8 cellular contexts compared by ENCODE assay signal in the genomic region with DNA sequence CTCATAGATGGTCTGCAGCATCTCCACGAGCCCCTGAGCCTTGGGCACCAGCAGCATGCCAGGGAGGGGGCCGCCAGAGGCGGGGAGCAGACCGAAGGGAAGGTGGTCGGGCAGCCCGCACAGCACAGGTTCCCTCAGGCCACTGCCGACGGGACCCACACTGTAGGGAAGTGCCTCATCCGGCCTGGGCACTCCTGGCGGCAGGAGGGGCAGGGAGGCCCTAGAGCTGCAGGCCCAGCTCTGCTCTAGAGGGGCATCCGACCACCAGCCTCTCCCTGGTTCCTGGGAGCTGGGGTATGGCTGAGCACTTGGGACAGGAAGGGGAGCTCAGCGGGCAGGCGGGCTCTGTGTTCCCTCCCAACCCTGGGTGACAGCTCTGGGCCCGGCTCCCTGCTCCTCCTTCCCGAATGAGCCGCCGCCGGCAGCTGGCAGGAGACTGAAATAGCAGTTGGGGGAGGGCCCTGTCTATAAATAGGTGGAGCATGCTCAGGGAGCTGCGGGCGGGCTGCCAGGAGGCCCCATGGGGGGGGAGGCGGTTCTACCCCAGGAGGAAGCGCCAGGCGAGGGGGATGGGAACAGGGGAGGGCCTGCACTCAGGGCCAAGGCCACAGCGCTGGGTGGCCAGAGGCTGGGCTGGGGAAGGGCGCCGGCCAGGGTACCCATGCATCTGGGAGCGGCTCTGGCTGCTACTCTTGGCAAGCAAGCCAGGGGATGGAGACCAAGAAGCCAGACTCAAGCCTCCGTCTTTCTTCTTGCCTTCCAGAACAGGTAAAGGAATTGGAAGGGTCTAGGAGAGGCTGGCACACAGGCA. TPM values are rescaled to one million over a fixed set of nuclear protein-coding genes. Genes with fewer than 3 reads are reported as not detected.
DNase-seq lines count a peak whose midpoint lies in the region; ATAC-seq and TF ChIP-seq lines count a peak whose summit lies in the region.

No MANE protein-coding gene starts in this region.

- H3K36me3 ChIP-seq in PC-3 (ENCODE audit: low read depth, low read length) (no peaks in the 10 kb centered on the region), neural progenitor cell (no peaks in the 10 kb centered on the region), suprapubic skin (peaks cover 21% of the 10 kb centered on the region)

- H3K4me3 Mint-ChIP-seq in neural progenitor cell, result no peak overlapping the region

- CTCF ChIA-PET in PC-3 (lab: Charles Lee), result interaction anchor here (0.7 to 1.2 kb wide), 4 partner anchors 11 to 57 kb away, joined by 3 to 8 read pairs (median 8); a partner anchor contains a TSS

- ATAC-seq in PC-3 (peak; percentile 93), foreskin keratinocyte (peak; percentile 70)

- H3K27ac Mint-ChIP-seq in neural progenitor cell, result no peak overlapping the region

- POLR2A ChIA-PET in PC-3 (lab: Charles Lee; ENCODE audit: unreplicated experiment), result interaction anchor here (0.5 to 1.0 kb wide), 4 partner anchors 13 to 67 kb away, joined by 3 to 5 read pairs (median 3); no protein-coding TSS in a partner anchor

- H3K9ac ChIP-seq in PC-3 (ENCODE audit: low read length), result peak overlapping the region; percentile 36; the same call in 1 of the 2 replicates
- H3K9ac ChIP-seq in neural progenitor cell, result no peak overlapping the region

- intact Hi-C loops in PC-3 (cut with micrococcal nuclease), result no loop called here

- TF ChIP-seq CTCF in PC-3 (conservative IDR thresholded peaks at IDR 0.05; ENCODE audit: low read depth, low read length), result no peak
- peak; percentile 30 for TF ChIP-seq CTCF in foreskin keratinocyte (conservative IDR thresholded peaks at IDR 0.05)
- no peak for TF ChIP-seq CTCF in neural progenitor cell (IDR thresholded peaks at IDR 0.05)
- TF ChIP-seq CTCF in suprapubic skin (IDR thresholded peaks at IDR 0.05), result no peak

- no peaks in the 10 kb centered on the region for H3K9me3 Mint-ChIP-seq in neural progenitor cell

- H3K36me3 Mint-ChIP-seq in neural progenitor cell, result no peaks in the 10 kb centered on the region

- peaks cover 2% of the 10 kb centered on the region for H3K27me3 Mint-ChIP-seq in neural progenitor cell (ENCODE audit: insufficient read depth, low read depth)

- no peaks in the 10 kb centered on the region for H3K27me3 ChIP-seq in PC-3 (ENCODE audit: low read length)
- H3K27me3 ChIP-seq in foreskin keratinocyte, result no peaks in the 10 kb centered on the region
- H3K27me3 ChIP-seq in neural progenitor cell, result no peaks in the 10 kb centered on the region
- no peaks in the 10 kb centered on the region for H3K27me3 ChIP-seq in suprapubic skin

- 2% methylated on average over 20 of the region's 28 CpGs for WGBS in suprapubic skin

- H3K79me2 ChIP-seq in PC-3 (ENCODE audit: low read length) (no peaks in the 10 kb centered on the region), neural progenitor cell (ENCODE audit: low read depth) (no peaks in the 10 kb centered on the region)

- no peaks in the 10 kb centered on the region for H3F3A ChIP-seq in PC-3 (ENCODE audit: low read length, unreplicated experiment)
- peaks cover under 1% of the 10 kb centered on the region for H3F3A ChIP-seq in neural progenitor cell (ENCODE audit: low read depth)

- H3K9me3 ChIP-seq in PC-3 (ENCODE audit: low read length) (no peaks in the 10 kb centered on the region), neural progenitor cell (ENCODE audit: low read depth) (no peaks in the 10 kb centered on the region), suprapubic skin (no peaks in the 10 kb centered on the region)

- TF ChIP-seq POLR2A in GM18526 (IDR thresholded peaks at IDR 0.05; ENCODE audit: extremely low read depth, insufficient read length) (peak; percentile 62), suprapubic skin (IDR thresholded peaks at IDR 0.05) (no peak)

- peak overlapping the region; percentile 54 for H3K4me3 ChIP-seq in Jurkat, Clone E6-1 (ENCODE audit: low read length)
- H3K4me3 ChIP-seq in PC-3 (ENCODE audit: low read length), result peak overlapping the region; percentile 58
- H3K4me3 ChIP-seq in neural progenitor cell, result no peak overlapping the region
- peak overlapping the region; percentile 44 for H3K4me3 ChIP-seq in suprapubic skin

- 0 out of 2 replicates have a peak overlapping the region, but pooled peaks have one; percentile 4 for H3K27ac ChIP-seq in PC-3 (ENCODE audit: low read length)
- H3K27ac ChIP-seq in foreskin keratinocyte, result no peak overlapping the region
- H3K27ac ChIP-seq in neural progenitor cell, result no peak overlapping the region
- H3K27ac ChIP-seq in suprapubic skin, result peak overlapping the region; percentile 82

- H3K9me2 ChIP-seq in PC-3 (replicated peaks; ENCODE audit: low read length), result no peaks in the 10 kb centered on the region

- H3K4me2 ChIP-seq in PC-3 (ENCODE audit: low read length) (peak overlapping the region; percentile 86), neural progenitor cell (peak overlapping the region; percentile 61)

- H4K20me1 ChIP-seq in PC-3 (ENCODE audit: low read length), result no peaks in the 10 kb centered on the region
- H4K20me1 ChIP-seq in neural progenitor cell (ENCODE audit: low read depth), result peaks cover 89% of the 10 kb centered on the region

- H2AFZ ChIP-seq in PC-3 (ENCODE audit: low read length), result peak overlapping the region; percentile 30
- H2AFZ ChIP-seq in neural progenitor cell (replicated peaks), result no peak overlapping the region

- H3K4me1 ChIP-seq in PC-3 (ENCODE audit: insufficient read depth, low read length), result peaks cover 20% of the 10 kb centered on the region
- H3K4me1 ChIP-seq in foreskin keratinocyte, result no peaks in the 10 kb centered on the region
- peaks cover 12% of the 10 kb centered on the region for H3K4me1 ChIP-seq in neural progenitor cell
- peaks cover 99% of the 10 kb centered on the region for H3K4me1 ChIP-seq in suprapubic skin

- TF ChIP-seq EP300 in suprapubic skin (IDR thresholded peaks at IDR 0.05), result no peak

- DNase-seq in 8988T (peak; percentile 76), PC-3 (peak; percentile 88), foreskin keratinocyte (peak; percentile 29 to 61), neural progenitor cell (ENCODE audit: low spot score) (peak; percentile 70), suprapubic skin (ENCODE audit: low spot score in 2 of 2) (peak; percentile 96)
- peak; percentile 89 for DNase-seq in Jurkat, Clone E6-1 (ENCODE audit: low read depth, low spot score)
- DNase-seq in activated effector memory CD4-positive, alpha-beta T cell treated with anti-CD3 and anti-CD28 coated beads, Interleukin-2, amount 50 U/mL, for 16 hours, result peak; percentile 75

- BruUV-seq in PC-3 (replicated peaks; lab: Mats Ljungman, UMichigan), result no TSS peak

- peaks cover 30% of the 10 kb centered on the region for H3K4me1 Mint-ChIP-seq in neural progenitor cell

RNA-seq across cellular contexts. Expression of a gene that starts 12.4 kb away (rescaled TPM):
- 9.4 TPM for polyA plus RNA-seq in Jurkat, Clone E6-1 (2012; ENCODE audit: insufficient read depth, insufficient read length)
- total RNA-seq in PC-3 (2014; rRNA removed) (39.1 and 47.1 TPM in 2 replicates), foreskin keratinocyte (7.7 and 10.9 TPM in 2 replicates), neural progenitor cell (ENCODE audit: low replicate concordance) (23.6 and 71.0 TPM in 2 replicates), suprapubic skin (100 to 1,000 TPM; 135 to 197 (median 168) TPM)
- polyA plus RNA-seq in foreskin keratinocyte, result 4.4 and 6.7 TPM in 2 replicates

RNA-seq across cellular contexts. Expression of a gene that starts 30.7 kb away (rescaled TPM):
- polyA plus RNA-seq in Jurkat, Clone E6-1 (2012; ENCODE audit: insufficient read depth, insufficient read length), result 15.4 TPM
- total RNA-seq in PC-3 (2014; rRNA removed), result 13.5 and 14.3 TPM in 2 replicates
- 11.1 and 12.9 TPM in 2 replicates for total RNA-seq in foreskin keratinocyte
- polyA plus RNA-seq in foreskin keratinocyte, result 8.8 and 9.3 TPM in 2 replicates
- total RNA-seq in neural progenitor cell (ENCODE audit: low replicate concordance), result 6.5 and 11.0 TPM in 2 replicates
- total RNA-seq in suprapubic skin, result 1 to 10 TPM; 1.6 to 3.7 (median 2.4) TPM

RNA-seq across cellular contexts. Expression of a gene that starts 40.5 kb away (rescaled TPM):
- polyA plus RNA-seq in Jurkat, Clone E6-1 (2012; ENCODE audit: insufficient read depth, insufficient read length), result 27.1 TPM
- 60.1 and 69.5 TPM in 2 replicates for total RNA-seq in PC-3 (2014; rRNA removed)
- 37.7 and 42.5 TPM in 2 replicates for total RNA-seq in foreskin keratinocyte
- polyA plus RNA-seq in foreskin keratinocyte, result 79.4 and 87.6 TPM in 2 replicates
- 16.6 and 55.1 TPM in 2 replicates for total RNA-seq in neural progenitor cell (ENCODE audit: low replicate concordance)
- 10 to 100 TPM; 12.7 to 20.4 (median 15.4) TPM for total RNA-seq in suprapubic skin

RNA-seq across cellular contexts. Expression of a gene that starts 44.6 kb away (rescaled TPM):
- 38.6 TPM for polyA plus RNA-seq in Jurkat, Clone E6-1 (2012; ENCODE audit: insufficient read depth, insufficient read length)
- total RNA-seq in PC-3 (2014; rRNA removed), result 118 and 123 TPM in 2 replicates
- total RNA-seq in foreskin keratinocyte, result 56.3 and 56.5 TPM in 2 replicates
- polyA plus RNA-seq in foreskin keratinocyte, result 55.8 and 60.1 TPM in 2 replicates
- 69.6 and 76.7 TPM in 2 replicates for total RNA-seq in neural progenitor cell (ENCODE audit: low replicate concordance)
- 10 to 100 TPM; 27.8 to 44.6 (median 33.3) TPM for total RNA-seq in suprapubic skin

RNA-seq across cellular contexts. Expression of a gene that starts 59.5 kb away (rescaled TPM):
- 3.0 TPM for polyA plus RNA-seq in Jurkat, Clone E6-1 (2012; ENCODE audit: insufficient read depth, insufficient read length)
- 0.35 and 0.51 TPM in 2 replicates for total RNA-seq in PC-3 (2014; rRNA removed)
- total RNA-seq in foreskin keratinocyte, result not detected in 2 replicates
- polyA plus RNA-seq in foreskin keratinocyte, result not detected in 2 replicates
- not detected in 2 replicates for total RNA-seq in neural progenitor cell (ENCODE audit: low replicate concordance)
- not detected for total RNA-seq in suprapubic skin

Comparison
In these comparisons a context has a peak if more than half of its experiments do, and no peak if none do; other contexts are left out.
1. DNase-seq: peak in every context shown above with its lines; median percentile 96 in suprapubic skin; 89 in Jurkat, Clone E6-1; 88 in PC-3; 76 in 8988T; 75 in activated effector memory CD4-positive, alpha-beta T cell treated with anti-CD3 and anti-CD28 coated beads, Interleukin-2, amount 50 U/mL, for 16 hours; 70 in neural progenitor cell; 45 in foreskin keratinocyte.
2. H3K27ac ChIP-seq: peak in PC-3 (single experiment) and suprapubic skin (single experiment); none in foreskin keratinocyte (single experiment) and neural progenitor cell (single experiment).